In the genomic region with DNA sequence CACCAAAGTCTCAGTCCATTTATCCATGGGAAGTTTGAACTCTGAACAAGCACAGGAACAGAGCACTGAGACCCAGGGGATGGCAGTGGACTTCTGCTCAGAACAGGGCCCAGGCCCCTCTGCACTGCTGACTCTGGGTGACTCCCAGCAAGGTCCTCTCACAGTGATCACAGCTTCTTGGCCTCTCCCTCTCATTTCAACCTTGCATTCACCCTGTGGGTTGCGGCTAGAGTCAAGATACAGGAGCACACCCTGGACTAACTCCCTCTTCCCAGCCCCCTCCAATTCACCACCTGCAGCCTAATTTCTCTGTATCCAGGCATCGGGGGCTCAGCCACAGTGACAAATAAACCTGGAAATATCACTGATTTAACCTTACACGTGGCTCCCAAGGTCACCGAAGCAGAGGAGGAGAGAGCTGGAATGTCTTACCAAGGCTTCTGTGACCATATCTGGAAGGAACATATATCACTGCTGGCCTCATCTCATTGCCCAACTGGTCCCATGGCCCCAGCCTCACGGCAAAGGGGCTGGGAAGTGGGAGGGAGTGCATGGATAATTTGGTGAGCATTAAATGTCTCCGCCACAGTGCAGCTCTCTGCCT, we compare ENCODE assay signal across 23 cellular contexts. TPM values are rescaled to one million over a fixed set of nuclear protein-coding genes. Genes with fewer than 3 reads are reported as not detected.
A peak's percentile ranks its signal among the peaks of the same experiment; 100 is the strongest.
DNase-seq lines count a peak whose midpoint lies in the region; ATAC-seq and TF ChIP-seq lines count a peak whose summit lies in the region.
"Had no signal": no experiment of that assay in that cellular context is flagged by ENCODE, and none has a peak within 500 bp of the region (broad histone marks: within the 10 kb centered on the region; RNA-seq: fewer than 3 reads in every experiment).

No MANE protein-coding gene starts in this region.

- H2AK5ac ChIP-seq in trophoblast cell (ENCODE audit: low read length) = no peak overlapping the region

- no peaks in the 10 kb centered on the region for H3K79me2 ChIP-seq in trophoblast cell (ENCODE audit: control insufficient read depth, insufficient read depth, low read length, poor library complexity)

- no peaks in the 10 kb centered on the region for H3K4me1 Mint-ChIP-seq in T-helper 17 cell

- H3K4me3 ChIP-seq in right atrium auricular region (no peak overlapping the region), trophoblast cell (ENCODE audit: low read depth, low read length) (no peak overlapping the region), breast epithelium (no peak overlapping the region)

- DNase-seq in Right ventricle myocardium inferior (ENCODE audit: missing footprints) (no peak), right atrium auricular region (ENCODE audit: low spot score) (no peak), T-helper 17 cell (no peak), left lobe of liver (ENCODE audit: low spot score) (no peak), trophoblast cell (no peak), breast epithelium (ENCODE audit: low spot score in 2 of 2) (no peak)
- DNase-seq: 8988T; C1 segment of cervical spinal cord; GOT3; KBM-7; NCI-H1092 treated with DMSO at 0.1 percent for 48 hours; NCI-H1436 treated with DMSO at 0.1 percent for 48 hours; NCI-H1930; NCI-H226; NCI-H510A treated with DMSO at 0.1 percent for 48 hours; NCI-H774; NK-92 treated with Interleukin-12 subunit alpha and Interleukin-12 subunit beta, amount 100 ng/mL, for 24 hours had no signal

- H3K9me3 ChIP-seq in right atrium auricular region (no peaks in the 10 kb centered on the region), T-helper 17 cell (ENCODE audit: control insufficient read depth, low read length, poor library complexity, severe bottlenecking) (no peaks in the 10 kb centered on the region), trophoblast cell (ENCODE audit: insufficient read depth, low read depth, low read length) (no peaks in the 10 kb centered on the region), breast epithelium (no peaks in the 10 kb centered on the region)

- H3K36me3 ChIP-seq in right atrium auricular region = no peaks in the 10 kb centered on the region
- no peaks in the 10 kb centered on the region for H3K36me3 ChIP-seq in trophoblast cell (ENCODE audit: control insufficient read depth in 1 of 2, insufficient read depth in 2 of 2, low read length in 2 of 2)
- no peaks in the 10 kb centered on the region for H3K36me3 ChIP-seq in breast epithelium

- peaks cover 8% of the 10 kb centered on the region for H3K79me1 ChIP-seq in trophoblast cell (ENCODE audit: low read length)

- H3K18ac ChIP-seq in trophoblast cell (ENCODE audit: low read length) = no peak overlapping the region

- no peak overlapping the region for H3K4me2 ChIP-seq in trophoblast cell (ENCODE audit: low read length)

- no peak overlapping the region for H2AFZ ChIP-seq in trophoblast cell (ENCODE audit: insufficient read depth, low read length, poor library complexity)

- intact Hi-C loops in Right ventricle myocardium inferior (cut with DNase I) = no loop called here
- intact Hi-C loops in breast epithelium (cut with DNase I; ENCODE audit: low total_unique reads) = no loop called here

- H3K4me3 Mint-ChIP-seq in T-helper 17 cell = no peak overlapping the region
- H3K4me3 Mint-ChIP-seq: CD8-positive, alpha-beta T cell had no signal

- H2BK5ac ChIP-seq in trophoblast cell (ENCODE audit: low read depth, low read length, poor library complexity) = no peak overlapping the region

- H3K14ac ChIP-seq in trophoblast cell (ENCODE audit: low read length) = peak overlapping the region; percentile 16

- H4K12ac ChIP-seq in trophoblast cell (ENCODE audit: low read depth, low read length) = no peak overlapping the region

- H2BK12ac ChIP-seq in trophoblast cell (ENCODE audit: low read length) = peak overlapping the region; percentile 3

- no peak overlapping the region for H3K9ac ChIP-seq in trophoblast cell (ENCODE audit: low read length)

- no peak overlapping the region for H2BK120ac ChIP-seq in trophoblast cell (ENCODE audit: insufficient read depth, low read length, poor library complexity)

- H3K27ac ChIP-seq in right atrium auricular region = no peak overlapping the region
- no peak overlapping the region for H3K27ac ChIP-seq in trophoblast cell (ENCODE audit: low read depth, low read length)
- no peak overlapping the region for H3K27ac ChIP-seq in breast epithelium
- H3K27ac ChIP-seq: RWPE1 had no signal

- H4K8ac ChIP-seq in trophoblast cell (ENCODE audit: low read depth, low read length) = no peak overlapping the region

- H4K91ac ChIP-seq in trophoblast cell (ENCODE audit: low read depth, low read length) = peak overlapping the region; percentile 5

- peaks cover 12% of the 10 kb centered on the region for H3K27me3 Mint-ChIP-seq in T-helper 17 cell

- no peak for TF ChIP-seq POLR2A in breast epithelium (IDR thresholded peaks at IDR 0.05)

- H3K36me3 Mint-ChIP-seq in T-helper 17 cell (ENCODE audit: low read depth) = no peaks in the 10 kb centered on the region
- H3K36me3 Mint-ChIP-seq: CD8-positive, alpha-beta T cell had no signal

- no peaks in the 10 kb centered on the region for H3K27me3 ChIP-seq in right atrium auricular region
- H3K27me3 ChIP-seq in trophoblast cell (ENCODE audit: insufficient read depth, low read length) = no peaks in the 10 kb centered on the region
- no peaks in the 10 kb centered on the region for H3K27me3 ChIP-seq in breast epithelium

- H3K27ac Mint-ChIP-seq in T-helper 17 cell = peak overlapping the region; percentile 74
- H3K27ac Mint-ChIP-seq: CD8-positive, alpha-beta T cell had no signal

- TF ChIP-seq CTCF in right atrium auricular region (IDR thresholded peaks at IDR 0.05) = no peak
- no peak for TF ChIP-seq CTCF in breast epithelium (IDR thresholded peaks at IDR 0.05)

- peak; percentile 27 for ATAC-seq in Right ventricle myocardium inferior
- ATAC-seq in T-helper 17 cell = no peak
- ATAC-seq in left lobe of liver = peak; percentile 2
- ATAC-seq in GM18520 (IDR thresholded peaks at IDR 0.05; ENCODE audit: unreplicated experiment) = no peak
- ATAC-seq in HG02970 (IDR thresholded peaks at IDR 0.05; ENCODE audit: low FRiP score, unreplicated experiment) = no peak
- ATAC-seq: CD8-positive, alpha-beta T cell; HCT116; SK-N-SH treated with all-trans-retinoic acid at 6 μM for 48 hours had no signal

- H3K4ac ChIP-seq in trophoblast cell (ENCODE audit: low read depth, low read length) = no peak overlapping the region

- no CpG with 5 or more reads among the region's 6 CpGs for WGBS in trophoblast cell (ENCODE audit: extremely low coverage, insufficient coverage, insufficient read length)

- no peak overlapping the region for H3K23ac ChIP-seq in trophoblast cell (ENCODE audit: low read length)

- H3K4me1 ChIP-seq in right atrium auricular region (peaks cover 0 to 5% of the 10 kb centered on the region in 2 donors), trophoblast cell (ENCODE audit: control insufficient read depth in 1 of 2, insufficient read depth in 2 of 2, low read length in 2 of 2) (peaks cover 6 to 13% of the 10 kb centered on the region in 2 experiments), breast epithelium (no peaks in the 10 kb centered on the region)

RNA-seq across cellular contexts. Expression of a gene that starts 1.2 kb away (rescaled TPM):
- total RNA-seq in Right ventricle myocardium inferior (not detected), right atrium auricular region (not detected), T-helper 17 cell (not detected), left lobe of liver (28.6 TPM), breast epithelium (not detected)
- 0.04 TPM in 1 of 2 replicates, not detected in the other for polyA plus RNA-seq in trophoblast cell (2013)
- total RNA-seq: CD8-positive, alpha-beta T cell had no signal

RNA-seq across cellular contexts. Expression of a gene that starts 34.3 kb away (rescaled TPM):
- 4.8 TPM for total RNA-seq in Right ventricle myocardium inferior
- total RNA-seq in right atrium auricular region = 1 to 10 TPM in 1 of 2 donors, under 1 TPM in 1; 0.51 to 1.8 TPM
- total RNA-seq in T-helper 17 cell = not detected
- total RNA-seq in left lobe of liver = 1.7 TPM
- 0.23 and 0.40 TPM in 2 replicates for polyA plus RNA-seq in trophoblast cell (2013)
- 100 to 1,000 TPM in 2 of 3 donors, 10 to 100 TPM in 1; 78.7 to 282 (median 190) TPM for total RNA-seq in breast epithelium
- total RNA-seq: CD8-positive, alpha-beta T cell had no signal

Comparison
In these comparisons a context has a peak if more than half of its experiments do, and no peak if none do; other contexts are left out.
1. ATAC-seq: peak in Right ventricle myocardium inferior (single experiment) and left lobe of liver (single experiment); none in T-helper 17 cell (single experiment), GM18520 (single experiment) and HG02970 (single experiment).
2. RNA of a gene that starts 1.2 kb away (total RNA-seq): 28.6 TPM in left lobe of liver (single experiment); not detected in T-helper 17 cell, not detected in Right ventricle myocardium inferior (single experiment), not detected in right atrium auricular region and not detected in breast epithelium; every median in the first group is over 10 times any median in the second.
3. RNA of a gene that starts 34.3 kb away (total RNA-seq): 78.7 to 282 TPM in breast epithelium; 4.8 TPM in Right ventricle myocardium inferior (single experiment), 0.51 to 1.8 TPM in right atrium auricular region, 1.7 TPM in left lobe of liver (single experiment) and not detected in T-helper 17 cell; every median in the first group is over 10 times any median in the second.